ENCODE assay signal across 35 cellular contexts in the genomic region with DNA sequence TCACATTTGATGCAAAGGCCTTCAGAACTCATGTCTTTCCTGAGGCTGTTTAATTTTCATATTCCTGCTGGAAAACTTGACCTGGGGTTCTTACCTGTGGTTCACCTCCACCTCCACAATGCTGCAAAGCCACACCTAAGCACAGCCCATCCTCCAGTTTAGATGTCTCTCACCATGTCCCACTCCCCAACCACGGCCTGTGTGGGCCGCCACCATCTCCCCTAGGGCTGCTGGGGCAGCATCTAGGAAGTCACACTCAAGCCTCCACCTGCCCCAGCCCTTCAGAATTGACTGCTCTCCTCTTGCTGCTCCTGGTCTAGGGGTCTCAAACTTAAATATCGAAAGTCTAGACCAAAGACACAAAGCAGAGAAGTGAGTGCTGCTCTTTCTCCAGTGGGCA.
"Had no signal": no experiment of that assay in that cellular context is flagged by ENCODE, and none has a peak within 500 bp of the region (broad histone marks: within the 10 kb centered on the region; RNA-seq: fewer than 3 reads in every experiment).

No MANE protein-coding gene starts in this region.

- H3K27me3 ChIP-seq: MG63 had no signal

- DNase-seq: Karpas-422, Kasumi-1, MG63, MM.1S, MV-4-11, NCI-H1048, NCI-H1092, NCI-H1092 treated with DMSO at 0.1 percent for 48 hours, NCI-H1105, NCI-H1105 treated with DMSO at 0.1 percent for 48 hours, NCI-H1417, NCI-H1417 treated with DMSO at 0.1 percent for 48 hours, NCI-H1436, NCI-H1436 treated with DMSO at 0.1 percent for 48 hours, NCI-H146, NCI-H1694, NCI-H1694 treated with DMSO at 0.1 percent for 48 hours, NCI-H187, NCI-H187 treated with DMSO at 0.1 percent for 48 hours, NCI-H1930, NCI-H2029, NCI-H2029 treated with DMSO at 0.1 percent for 48 hours, NCI-H2081, NCI-H2081 treated with DMSO at 0.1 percent for 48 hours, NCI-H2107, NCI-H2171, NCI-H2171 treated with DMSO at 0.1 percent for 48 hours, NCI-H2227 treated with DMSO at 0.1 percent for 48 hours, NCI-H226, NCI-H345, NCI-H446, NCI-H446 treated with DMSO at 0.1 percent for 48 hours, NCI-H510A, NCI-H510A treated with DMSO at 0.1 percent for 48 hours, NCI-H524 had no signal

- H3K9me3 ChIP-seq: MG63 had no signal

- H3K36me3 ChIP-seq: MG63 had no signal

- H3K4me3 ChIP-seq: MG63 had no signal
